In the genomic region with DNA sequence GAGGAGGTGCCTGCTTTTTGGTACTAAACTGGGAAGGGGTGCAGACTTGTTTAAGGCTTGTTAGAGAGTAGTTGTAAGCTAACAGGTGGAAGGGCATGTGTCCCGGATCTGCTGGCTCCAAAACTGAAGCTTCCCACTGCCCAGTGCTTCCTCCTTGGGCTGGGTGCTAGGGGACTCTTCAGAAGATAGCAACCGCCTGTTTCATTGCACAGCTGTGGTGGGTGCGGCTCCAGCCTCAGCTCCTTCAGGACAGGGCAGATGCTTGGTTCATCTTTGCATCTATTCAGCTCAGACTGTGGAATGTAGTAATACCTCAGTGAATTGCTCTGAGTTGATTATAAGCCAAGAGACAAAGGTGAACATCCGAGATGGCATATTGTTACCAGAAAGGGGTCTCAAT, we compare ENCODE assay signal across 8 cellular contexts.
"Had no signal": no experiment of that assay in that cellular context is flagged by ENCODE, and none has a peak within 500 bp of the region (broad histone marks: within the 10 kb centered on the region; RNA-seq: fewer than 3 reads in every experiment).

No MANE protein-coding gene starts in this region.

- ATAC-seq: HCT116, HepG2 had no signal

- H3K27ac ChIP-seq: GM23248, HL-60 had no signal

- DNase-seq: GM23248, GOT3, H7, HFFc6 had no signal

- H3K36me3 ChIP-seq: HAP-1 had no signal

- H3K9me3 ChIP-seq: HAP-1 had no signal

- H3K4me1 ChIP-seq: HAP-1 had no signal

- H3K4me3 ChIP-seq: GM23248, HAP-1 had no signal
